Comparison of ENCODE assay signal across 8 cellular contexts in genomic region chr5:139847790-139848507, GRCh38. TPM values are rescaled to one million over a fixed set of nuclear protein-coding genes. Genes with fewer than 3 reads are reported as not detected.
DNase-seq lines count a peak whose midpoint lies in the region; ATAC-seq and FAIRE-seq lines count a peak whose summit lies in the region.

No MANE protein-coding gene starts in this region.

- H3K4me3 Mint-ChIP-seq in activated CD4-positive, alpha-beta T cell treated with anti-CD3 and anti-CD28 coated beads for 36 hours, result peak overlapping the region; percentile 60

- no peaks in the 10 kb centered on the region for H3K9me3 Mint-ChIP-seq in activated CD4-positive, alpha-beta T cell treated with anti-CD3 and anti-CD28 coated beads for 36 hours (ENCODE audit: low read depth)

- FAIRE-seq in HTR-8/SVneo (lab: Jason Lieb, UNC), result peak; percentile 82

- POLR2A ChIA-PET in activated CD4-positive, alpha-beta T cell treated with anti-CD3 and anti-CD28 coated beads for 36 hours (lab: Charles Lee), result no interaction called here

- peaks cover 7% of the 10 kb centered on the region for H3K4me1 Mint-ChIP-seq in activated CD4-positive, alpha-beta T cell treated with anti-CD3 and anti-CD28 coated beads for 36 hours

- DNase-seq in AG20443 (ENCODE audit: low spot score) (peak; percentile 82), GM19240 (ENCODE audit: insufficient read length, low spot score) (peak; percentile 83), HTR-8/SVneo (ENCODE audit: insufficient read length, low spot score) (peak; percentile 65), cerebellar cortex (ENCODE audit: low spot score) (peak; percentile 39), left lobe of liver (ENCODE audit: low spot score) (peak; percentile 52), NCI-H187 treated with DMSO at 0.1 percent for 48 hours (lab: John Stamatoyannopoulos, UW) (no peak)
- peak; percentile 83 for DNase-seq in activated CD4-positive, alpha-beta T cell treated with anti-CD3 and anti-CD28 coated beads for 36 hours
- peak; percentile 65 for DNase-seq in stimulated activated CD4-positive, alpha-beta T cell treated with anti-CD3 and anti-CD28 coated beads, Interleukin-2, amount 100 ng/mL, for 4 hours (ENCODE audit: low read depth)

- peaks cover 22% of the 10 kb centered on the region for H3K27me3 Mint-ChIP-seq in activated CD4-positive, alpha-beta T cell treated with anti-CD3 and anti-CD28 coated beads for 36 hours

- CTCF ChIA-PET in activated CD4-positive, alpha-beta T cell treated with anti-CD3 and anti-CD28 coated beads for 36 hours (lab: Charles Lee), result interaction anchor here (0.7 to 1.4 kb wide), 3 partner anchors 14 to 121 kb away, joined by 3 to 15 read pairs (median 8); no protein-coding TSS in a partner anchor

- H3K36me3 Mint-ChIP-seq in activated CD4-positive, alpha-beta T cell treated with anti-CD3 and anti-CD28 coated beads for 36 hours (ENCODE audit: low read depth), result no peaks in the 10 kb centered on the region

- ATAC-seq in activated CD4-positive, alpha-beta T cell treated with anti-CD3 and anti-CD28 coated beads for 36 hours, result peak; percentile 82
- ATAC-seq in left lobe of liver, result peak; percentile 66

- no peak overlapping the region for H3K27ac Mint-ChIP-seq in activated CD4-positive, alpha-beta T cell treated with anti-CD3 and anti-CD28 coated beads for 36 hours

- intact Hi-C loops in activated CD4-positive, alpha-beta T cell treated with anti-CD3 and anti-CD28 coated beads for 36 hours (cut with DNase I, micrococcal nuclease), result loop anchor here (1.0 to 10.0 kb wide), 5 partner anchors 53 to 259 kb away; partner anchors contain the start of genes CXXC5 (in 1 of the 2) and PSD2 (in 1 of the 2)

RNA-seq across cellular contexts. Expression of gene PSD2, which starts 52.3 kb away (rescaled TPM):
- not detected for total RNA-seq in activated CD4-positive, alpha-beta T cell treated with anti-CD3 and anti-CD28 coated beads for 36 hours
- 0.08 TPM for total RNA-seq in left lobe of liver
